ENCODE assay signal across 14 cellular contexts in genomic region chr17:66564992-66565465, GRCh38.
DNase-seq lines count a peak whose midpoint lies in the region; ATAC-seq and TF ChIP-seq lines count a peak whose summit lies in the region.
"Had no signal": no experiment of that assay in that cellular context is flagged by ENCODE, and none has a peak within 500 bp of the region (broad histone marks: within the 10 kb centered on the region; RNA-seq: fewer than 3 reads in every experiment).

No MANE protein-coding gene starts in this region.

- H3K9me3 ChIP-seq in HUES48 (ENCODE audit: control insufficient read depth, insufficient read depth, low read length) = no peaks in the 10 kb centered on the region
- H3K9me3 ChIP-seq: right atrium auricular region, thoracic aorta had no signal

- no peak for ATAC-seq in GM18867 (IDR thresholded peaks at IDR 0.05; ENCODE audit: unreplicated experiment)
- no peak for ATAC-seq in effector memory CD8-positive, alpha-beta T cell (replicated peaks)
- ATAC-seq in GM19397 (IDR thresholded peaks at IDR 0.05; ENCODE audit: unreplicated experiment) = no peak
- no peak for ATAC-seq in GM21717 (IDR thresholded peaks at IDR 0.05; ENCODE audit: unreplicated experiment)

- no peak overlapping the region for H3K4me3 ChIP-seq in HUES48 (ENCODE audit: low read depth, low read length)
- no peak overlapping the region for H3K4me3 ChIP-seq in astrocyte of the cerebellum (ENCODE audit: low read depth, low read length)
- H3K4me3 ChIP-seq: right atrium auricular region, thoracic aorta had no signal

- H3K27me3 Mint-ChIP-seq in effector memory CD8-positive, alpha-beta T cell = no peaks in the 10 kb centered on the region
- H3K27me3 Mint-ChIP-seq: activated CD4-positive, alpha-beta memory T cell treated with anti-CD3 and anti-CD28 coated beads for 36 hours; activated naive CD8-positive, alpha-beta T cell treated with anti-CD3 and anti-CD28 coated beads, Interleukin-2, amount 10 ng/mL, durations not matched to agents 7 days and 5 days had no signal

- H3K9ac ChIP-seq in HUES48 (ENCODE audit: low read depth, low read length) = no peak overlapping the region

- in situ Hi-C loops in astrocyte of the cerebellum (cut with HindIII; ENCODE audit: low sequenced_read_pairs) = no loop called here

- H3K27ac Mint-ChIP-seq in effector memory CD8-positive, alpha-beta T cell = peak overlapping the region in 1 of 2 donors; percentile 46
- H3K27ac Mint-ChIP-seq: activated naive CD8-positive, alpha-beta T cell treated with anti-CD3 and anti-CD28 coated beads, Interleukin-2, amount 10 ng/mL, durations not matched to agents 7 days and 5 days had no signal

- H3K36me3 Mint-ChIP-seq in effector memory CD8-positive, alpha-beta T cell (ENCODE audit: insufficient read depth) = peaks cover 3% of the 10 kb centered on the region

- peak overlapping the region; percentile 82 for H3K27ac ChIP-seq in HUES48 (ENCODE audit: low read depth, low read length)
- H3K27ac ChIP-seq: right atrium auricular region, thoracic aorta had no signal

- no peak overlapping the region for H3K4me3 Mint-ChIP-seq in effector memory CD8-positive, alpha-beta T cell
- H3K4me3 Mint-ChIP-seq: activated CD4-positive, alpha-beta memory T cell treated with anti-CD3 and anti-CD28 coated beads for 36 hours; activated naive CD8-positive, alpha-beta T cell treated with anti-CD3 and anti-CD28 coated beads, Interleukin-2, amount 10 ng/mL, durations not matched to agents 7 days and 5 days had no signal

- no peaks in the 10 kb centered on the region for H3K36me3 ChIP-seq in HUES48 (ENCODE audit: control insufficient read depth, insufficient read depth, low read length)
- H3K36me3 ChIP-seq: right atrium auricular region, thoracic aorta had no signal

- H3K4me1 Mint-ChIP-seq in effector memory CD8-positive, alpha-beta T cell (ENCODE audit: low read depth in 2 of 2) = peaks cover 7 to 9% of the 10 kb centered on the region in 2 donors

- H3K27me3 ChIP-seq in HUES48 (ENCODE audit: control insufficient read depth, insufficient read depth, low read length) = no peaks in the 10 kb centered on the region
- H3K27me3 ChIP-seq: right atrium auricular region had no signal

- no peaks in the 10 kb centered on the region for H3K9me3 Mint-ChIP-seq in effector memory CD8-positive, alpha-beta T cell
- H3K9me3 Mint-ChIP-seq: activated CD4-positive, alpha-beta memory T cell treated with anti-CD3 and anti-CD28 coated beads for 36 hours; activated naive CD8-positive, alpha-beta T cell treated with anti-CD3 and anti-CD28 coated beads, Interleukin-2, amount 10 ng/mL, durations not matched to agents 7 days and 5 days had no signal

- H3K4me1 ChIP-seq in HUES48 (ENCODE audit: control insufficient read depth, insufficient read depth, low read length) = peaks cover 20% of the 10 kb centered on the region
- H3K4me1 ChIP-seq: right atrium auricular region had no signal

- DNase-seq in Daoy (ENCODE audit: low read depth) (peak; percentile 40), astrocyte of the cerebellum (ENCODE audit: low read depth) (peak; percentile 51), islet precursor cell (peak; percentile 64)
- no peak for DNase-seq in effector memory CD8-positive, alpha-beta T cell
- DNase-seq: activated CD4-positive, alpha-beta memory T cell treated with anti-CD3 and anti-CD28 coated beads for 36 hours; activated naive CD8-positive, alpha-beta T cell treated with anti-CD3 and anti-CD28 coated beads, Interleukin-2, amount 10 ng/mL, durations not matched to agents 7 days and 5 days; Calu3; NCI-H187 had no signal

- TF ChIP-seq CTCF in astrocyte of the cerebellum (IDR thresholded peaks at IDR 0.05; ENCODE audit: low read depth, low read length, missing control alignments) = no peak

Comparison
In these comparisons a context has a peak if more than half of its experiments do, and no peak if none do; other contexts are left out.
1. DNase-seq: peak in Daoy (single experiment), astrocyte of the cerebellum (single experiment) and islet precursor cell (single experiment); none in effector memory CD8-positive, alpha-beta T cell (0 of 3).